In the genomic region with DNA sequence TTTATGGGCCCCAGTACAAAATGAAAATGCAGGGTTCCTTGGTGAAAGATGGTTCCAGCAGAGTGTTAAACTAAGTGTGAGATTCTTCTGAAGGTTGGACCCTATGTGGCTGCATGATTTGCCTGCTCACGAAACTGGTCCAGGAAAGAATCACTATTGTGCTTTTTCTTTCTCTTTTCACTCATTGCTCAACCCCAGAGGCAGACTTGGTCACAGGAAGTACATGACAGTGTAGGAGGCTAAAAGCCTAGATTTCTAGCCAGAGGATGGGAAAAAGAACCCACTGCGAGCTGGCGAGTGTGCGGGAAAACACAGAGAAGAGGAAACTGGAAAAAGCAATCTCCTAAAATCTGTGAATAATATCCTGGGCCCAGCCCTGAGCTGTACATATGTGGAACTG, we compare ENCODE assay signal across 20 cellular contexts. TPM values are rescaled to one million over a fixed set of nuclear protein-coding genes. Genes with fewer than 3 reads are reported as not detected.
DNase-seq lines count a peak whose midpoint lies in the region; ATAC-seq, FAIRE-seq and TF ChIP-seq lines count a peak whose summit lies in the region.
"Had no signal": no experiment of that assay in that cellular context is flagged by ENCODE, and none has a peak within 500 bp of the region (broad histone marks: within the 10 kb centered on the region; RNA-seq: fewer than 3 reads in every experiment).

No MANE protein-coding gene starts in this region.

- H3K27me3 ChIP-seq in lower lobe of right lung (ENCODE audit: low read depth) (peaks cover 1% of the 10 kb centered on the region), HepG2 (ENCODE audit: control insufficient read depth in 1 of 2, insufficient read depth in 2 of 2, low read length in 2 of 2) (peaks cover 0 to 3% of the 10 kb centered on the region in 2 experiments; a peak in 1 of 5 replicates), ascending aorta (no peaks in the 10 kb centered on the region)
- H3K27me3 ChIP-seq: SJCRH30 had no signal

- in situ Hi-C loops in HepG2 (cut with HindIII; ENCODE audit: extremely low pct_ligation_motif_present, low pct_unique_long_range_greater_than_20kb), result no loop called here

- WGBS in HepG2 (ENCODE audit: low lambda C conversion rate), result 41% methylated on average over 4 of the region's 4 CpGs

- peak overlapping the region in 1 of 2 donors; percentile 14 for H3K27ac Mint-ChIP-seq in activated naive CD4-positive, alpha-beta T cell treated with anti-CD3 and anti-CD28 coated beads, Interleukin-2, amount 50 U/mL, for 72 hours
- H3K27ac Mint-ChIP-seq in activated T-helper 17 cell treated with anti-CD3 and anti-CD28 coated beads, Interleukin-2, amount 50 U/mL, for 72 hours, result no peak overlapping the region
- H3K27ac Mint-ChIP-seq in stimulated activated effector memory CD8-positive, alpha-beta T cell treated with anti-CD3 and anti-CD28 coated beads, Interleukin-12 subunit alpha, Interleukin-12 subunit beta, amount 100 ng/mL, for 72 hours, result no peak overlapping the region

- no peaks in the 10 kb centered on the region for H3K9me3 ChIP-seq in lower lobe of right lung
- H3K9me3 ChIP-seq in HepG2 (ENCODE audit: low read length), result no peaks in the 10 kb centered on the region
- no peaks in the 10 kb centered on the region for H3K9me3 ChIP-seq in ascending aorta
- H3K9me3 ChIP-seq: SJCRH30 had no signal

- no peak overlapping the region for H3K9ac ChIP-seq in HepG2 (ENCODE audit: insufficient read depth, low read depth, low read length)

- peak; percentile 38 to 68 for ATAC-seq in activated naive CD4-positive, alpha-beta T cell treated with anti-CD3 and anti-CD28 coated beads, Interleukin-2, amount 50 U/mL, for 72 hours
- ATAC-seq in GM18867 (IDR thresholded peaks at IDR 0.05; ENCODE audit: unreplicated experiment) (peak; percentile 63), lower lobe of right lung (no peak), HepG2 (no peak)
- ATAC-seq in activated T-helper 17 cell treated with anti-CD3 and anti-CD28 coated beads, Interleukin-2, amount 50 U/mL, for 72 hours (replicated peaks), result peak; percentile 29
- ATAC-seq in stimulated activated effector memory CD8-positive, alpha-beta T cell treated with anti-CD3 and anti-CD28 coated beads, Interleukin-12 subunit alpha, Interleukin-12 subunit beta, amount 100 ng/mL, for 72 hours, result peak; percentile 37

- no peak overlapping the region for H2AFZ ChIP-seq in HepG2 (ENCODE audit: low read length)

- TF ChIP-seq EP300 in HepG2 (IDR thresholded peaks at IDR 0.05; ENCODE audit: low read depth in 2 of 2, low read length in 2 of 2) (no peak), HepG2 (CRISPR knock-in tag; IDR thresholded peaks at IDR 0.05; ENCODE audit: borderline replicate concordance) (no peak)

- TF ChIP-seq POLR2A in HepG2 (IDR thresholded peaks at IDR 0.05; ENCODE audit: insufficient read depth in 1 of 2, low read depth in 2 of 2, low read length in 2 of 2), result no peak

- H3K4me1 Mint-ChIP-seq in activated T-helper 17 cell treated with anti-CD3 and anti-CD28 coated beads, Interleukin-2, amount 50 U/mL, for 72 hours, result no peaks in the 10 kb centered on the region
- H3K4me1 Mint-ChIP-seq in stimulated activated effector memory CD8-positive, alpha-beta T cell treated with anti-CD3 and anti-CD28 coated beads, Interleukin-12 subunit alpha, Interleukin-12 subunit beta, amount 100 ng/mL, for 72 hours, result no peaks in the 10 kb centered on the region

- H3K4me1 ChIP-seq in lower lobe of right lung (no peaks in the 10 kb centered on the region), HepG2 (ENCODE audit: insufficient read depth, low read length) (no peaks in the 10 kb centered on the region), ascending aorta (no peaks in the 10 kb centered on the region)
- H3K4me1 ChIP-seq: SJCRH30 had no signal

- POLR2A ChIA-PET in HepG2 (lab: Yijun Ruan, JAX), result no interaction called here

- no peaks in the 10 kb centered on the region for H3K79me2 ChIP-seq in HepG2 (ENCODE audit: insufficient read depth, low read length)

- no TSS peak for BruUV-seq in HepG2 (replicated peaks; lab: Mats Ljungman, UMichigan)

- no peak overlapping the region for H3K4me3 Mint-ChIP-seq in activated T-helper 17 cell treated with anti-CD3 and anti-CD28 coated beads, Interleukin-2, amount 50 U/mL, for 72 hours
- H3K4me3 Mint-ChIP-seq in stimulated activated effector memory CD8-positive, alpha-beta T cell treated with anti-CD3 and anti-CD28 coated beads, Interleukin-12 subunit alpha, Interleukin-12 subunit beta, amount 100 ng/mL, for 72 hours, result no peak overlapping the region

- H4K20me1 ChIP-seq in HepG2 (ENCODE audit: insufficient read depth, low read length), result no peaks in the 10 kb centered on the region

- H3K4me3 ChIP-seq in lower lobe of right lung (no peak overlapping the region), HepG2 (replicated peaks in 1 of 3; ENCODE audit: insufficient read depth in 1 of 3, low read depth in 2 of 3, low read length in 3 of 3) (no peak overlapping the region), ascending aorta (no peak overlapping the region)
- H3K4me3 ChIP-seq: SJCRH30 had no signal

- peaks cover 8% of the 10 kb centered on the region for H3K27me3 Mint-ChIP-seq in activated T-helper 17 cell treated with anti-CD3 and anti-CD28 coated beads, Interleukin-2, amount 50 U/mL, for 72 hours

- CTCF ChIA-PET in HepG2 (lab: Yijun Ruan, JAX; ENCODE audit: low intra/inter-chr PET ratio, low total read pairs), result no interaction called here

- DNase-seq in activated naive CD4-positive, alpha-beta T cell treated with anti-CD3 and anti-CD28 coated beads, Interleukin-2, amount 50 U/mL, for 72 hours (ENCODE audit: low spot score in 2 of 2), result no peak
- DNase-seq in activated naive CD4-positive, alpha-beta T cell treated with anti-CD3 and anti-CD28 coated beads, Interleukin-2, amount 50 U/mL, for 16 hours, result no peak
- no peak for DNase-seq in stimulated activated effector memory CD8-positive, alpha-beta T cell treated with anti-CD3 and anti-CD28 coated beads, Interleukin-12 subunit alpha, Interleukin-12 subunit beta, amount 100 ng/mL, for 72 hours (ENCODE audit: low spot score in 2 of 2)
- DNase-seq in lower lobe of right lung (no peak), HepG2 (ENCODE audit: low spot score) (no peak), ascending aorta (ENCODE audit: low spot score in 2 of 2) (no peak)
- DNase-seq: DMS79 treated with DMSO at 0.1 percent for 48 hours, GOT3, KBM-7, NCI-H1105, NCI-H1694, NCI-H748 treated with DMSO at 0.1 percent for 48 hours, SJCRH30 had no signal

- TF ChIP-seq CTCF in lower lobe of right lung (IDR thresholded peaks at IDR 0.05), result no peak
- TF ChIP-seq CTCF in HepG2 (CRISPR knock-in tag; IDR thresholded peaks at IDR 0.05), result no peak
- no peak for TF ChIP-seq CTCF in ascending aorta (IDR thresholded peaks at IDR 0.05)

- H3K27ac ChIP-seq in lower lobe of right lung (no peak overlapping the region), HepG2 (ENCODE audit: extremely low read length, insufficient read depth, low read length) (no peak overlapping the region), ascending aorta (no peak overlapping the region)
- H3K27ac ChIP-seq: SJCRH30 had no signal

- no peaks in the 10 kb centered on the region for H3K36me3 ChIP-seq in lower lobe of right lung
- H3K36me3 ChIP-seq in HepG2 (replicated peaks in 1 of 2; ENCODE audit: control insufficient read depth in 1 of 2, insufficient read depth in 2 of 2, low read length in 2 of 2), result no peaks in the 10 kb centered on the region
- H3K36me3 ChIP-seq in ascending aorta, result no peaks in the 10 kb centered on the region
- H3K36me3 ChIP-seq: SJCRH30 had no signal

- no peaks in the 10 kb centered on the region for H3K36me3 Mint-ChIP-seq in activated naive CD4-positive, alpha-beta T cell treated with anti-CD3 and anti-CD28 coated beads, Interleukin-2, amount 50 U/mL, for 72 hours
- H3K36me3 Mint-ChIP-seq in activated T-helper 17 cell treated with anti-CD3 and anti-CD28 coated beads, Interleukin-2, amount 50 U/mL, for 72 hours (ENCODE audit: low read depth), result no peaks in the 10 kb centered on the region
- no peaks in the 10 kb centered on the region for H3K36me3 Mint-ChIP-seq in stimulated activated effector memory CD8-positive, alpha-beta T cell treated with anti-CD3 and anti-CD28 coated beads, Interleukin-12 subunit alpha, Interleukin-12 subunit beta, amount 100 ng/mL, for 72 hours

- no peak overlapping the region for H3K4me2 ChIP-seq in HepG2 (ENCODE audit: low read depth, low read length)

- FAIRE-seq in HepG2 (lab: Jason Lieb, UNC), result no peak
- FAIRE-seq: A204.1 had no signal

- TF ChIP-seq RAD21 in HepG2 (CRISPR knock-in tag; IDR thresholded peaks at IDR 0.05), result no peak

- peaks cover 0 to 3% of the 10 kb centered on the region in 2 donors for H3K9me3 Mint-ChIP-seq in activated naive CD4-positive, alpha-beta T cell treated with anti-CD3 and anti-CD28 coated beads, Interleukin-2, amount 50 U/mL, for 72 hours
- H3K9me3 Mint-ChIP-seq in activated T-helper 17 cell treated with anti-CD3 and anti-CD28 coated beads, Interleukin-2, amount 50 U/mL, for 72 hours, result no peaks in the 10 kb centered on the region
- no peaks in the 10 kb centered on the region for H3K9me3 Mint-ChIP-seq in stimulated activated effector memory CD8-positive, alpha-beta T cell treated with anti-CD3 and anti-CD28 coated beads, Interleukin-12 subunit alpha, Interleukin-12 subunit beta, amount 100 ng/mL, for 72 hours

- intact Hi-C loops in lower lobe of right lung (cut with DNase I) (no loop called here), HepG2 (cut with micrococcal nuclease; ENCODE audit: unreplicated experiment) (no loop called here), ascending aorta (cut with DNase I) (no loop called here)

RNA-seq across cellular contexts. Expression of gene SLC36A2, which starts 18.6 kb away (rescaled TPM):
- total RNA-seq in activated naive CD4-positive, alpha-beta T cell treated with anti-CD3 and anti-CD28 coated beads, Interleukin-2, amount 50 U/mL, for 72 hours, result not detected
- not detected for total RNA-seq in activated T-helper 17 cell treated with anti-CD3 and anti-CD28 coated beads, Interleukin-2, amount 50 U/mL, for 72 hours
- total RNA-seq in lower lobe of right lung (not detected), HepG2 (2016; rRNA removed; fragmentation: Illumina TruSeq; extraction: Trizol) (not detected in 2 replicates), ascending aorta (0.75 TPM)
- not detected in 2 replicates for total RNA-seq in HepG2 (2016; cell fraction: cytosol; rRNA removed; fragmentation: Illumina TruSeq; extraction: Trizol; ENCODE audit: low read depth)
- not detected in 2 replicates for total RNA-seq in HepG2 (2016; cell fraction: insoluble cytoplasmic fraction; rRNA removed; fragmentation: Illumina TruSeq; extraction: Trizol)
- total RNA-seq in HepG2 (2016; cell fraction: membrane; rRNA removed; fragmentation: Illumina TruSeq; extraction: Trizol), result not detected in 2 replicates
- total RNA-seq in HepG2 (2016; cell fraction: nucleus; rRNA removed; fragmentation: Illumina TruSeq; extraction: Trizol), result not detected in 2 replicates
- polyA plus RNA-seq in HepG2 (2011; rRNA removed), result 0.03 TPM in 1 of 2 replicates, not detected in the other
- not detected in 2 replicates for polyA plus RNA-seq in HepG2 (2011; cell fraction: cytosol; rRNA removed)
- polyA plus RNA-seq in HepG2 (2011; cell fraction: nucleus; rRNA removed), result not detected in 2 replicates
- 0.07 and 0.17 TPM in 2 replicates for polyA plus RNA-seq in HepG2 (2012)
- not detected in 2 replicates for polyA plus RNA-seq in HepG2 (2016; cell fraction: cytosol; fragmentation: Illumina TruSeq; extraction: Trizol; ENCODE audit: low read depth)
- not detected in 2 replicates for polyA plus RNA-seq in HepG2 (2016; cell fraction: insoluble cytoplasmic fraction; fragmentation: Illumina TruSeq; extraction: Trizol; ENCODE audit: low read depth)
- polyA plus RNA-seq in HepG2 (2016; cell fraction: membrane; fragmentation: Illumina TruSeq; extraction: Trizol; ENCODE audit: low read depth), result not detected in 2 replicates
- polyA plus RNA-seq in HepG2 (2016; cell fraction: nucleus; fragmentation: Illumina TruSeq; extraction: Trizol; ENCODE audit: insufficient read depth, low read depth), result not detected in 2 replicates
- not detected in 2 replicates for polyA minus RNA-seq in HepG2 (2011; rRNA and poly(A)+ RNA removed; ENCODE audit: low replicate concordance)
- polyA minus RNA-seq in HepG2 (2011; cell fraction: cytosol; rRNA and poly(A)+ RNA removed), result not detected in 2 replicates
- polyA minus RNA-seq in HepG2 (2011; cell fraction: nucleus; rRNA and poly(A)+ RNA removed), result not detected in 2 replicates
- total RNA-seq: G401, NCI-H460, RPMI7951, SJCRH30 had no signal
- polyA plus RNA-seq: BJ had no signal

RNA-seq across cellular contexts. Expression of gene SLC36A3, which starts 25.2 kb away (rescaled TPM):
- total RNA-seq in activated naive CD4-positive, alpha-beta T cell treated with anti-CD3 and anti-CD28 coated beads, Interleukin-2, amount 50 U/mL, for 72 hours, result not detected
- total RNA-seq in activated T-helper 17 cell treated with anti-CD3 and anti-CD28 coated beads, Interleukin-2, amount 50 U/mL, for 72 hours, result not detected
- total RNA-seq in lower lobe of right lung, result not detected
- total RNA-seq in HepG2 (2016; rRNA removed; fragmentation: Illumina TruSeq; extraction: Trizol), result not detected in 2 replicates
- total RNA-seq in HepG2 (2016; cell fraction: cytosol; rRNA removed; fragmentation: Illumina TruSeq; extraction: Trizol; ENCODE audit: low read depth), result not detected in 2 replicates
- not detected in 2 replicates for total RNA-seq in HepG2 (2016; cell fraction: insoluble cytoplasmic fraction; rRNA removed; fragmentation: Illumina TruSeq; extraction: Trizol)
- total RNA-seq in HepG2 (2016; cell fraction: membrane; rRNA removed; fragmentation: Illumina TruSeq; extraction: Trizol), result not detected in 2 replicates
- not detected in 2 replicates for total RNA-seq in HepG2 (2016; cell fraction: nucleus; rRNA removed; fragmentation: Illumina TruSeq; extraction: Trizol)
- not detected in 2 replicates for polyA plus RNA-seq in HepG2 (2011; rRNA removed)
- polyA plus RNA-seq in HepG2 (2011; cell fraction: cytosol; rRNA removed), result not detected in 2 replicates
- not detected in 2 replicates for polyA plus RNA-seq in HepG2 (2011; cell fraction: nucleus; rRNA removed)
- not detected in 2 replicates for polyA plus RNA-seq in HepG2 (2012)
- not detected in 2 replicates for polyA plus RNA-seq in HepG2 (2016; cell fraction: cytosol; fragmentation: Illumina TruSeq; extraction: Trizol; ENCODE audit: low read depth)
- polyA plus RNA-seq in HepG2 (2016; cell fraction: insoluble cytoplasmic fraction; fragmentation: Illumina TruSeq; extraction: Trizol; ENCODE audit: low read depth), result not detected in 2 replicates
- polyA plus RNA-seq in HepG2 (2016; cell fraction: membrane; fragmentation: Illumina TruSeq; extraction: Trizol; ENCODE audit: low read depth), result not detected in 2 replicates
- polyA plus RNA-seq in HepG2 (2016; cell fraction: nucleus; fragmentation: Illumina TruSeq; extraction: Trizol; ENCODE audit: insufficient read depth, low read depth), result not detected in 2 replicates
- polyA minus RNA-seq in HepG2 (2011; rRNA and poly(A)+ RNA removed; ENCODE audit: low replicate concordance), result not detected in 2 replicates
- polyA minus RNA-seq in HepG2 (2011; cell fraction: cytosol; rRNA and poly(A)+ RNA removed), result not detected in 2 replicates
- polyA minus RNA-seq in HepG2 (2011; cell fraction: nucleus; rRNA and poly(A)+ RNA removed), result not detected in 2 replicates
- total RNA-seq in ascending aorta, result not detected
- total RNA-seq: G401, NCI-H460, RPMI7951, SJCRH30 had no signal
- polyA plus RNA-seq: BJ had no signal

Comparison
In these comparisons a context has a peak if more than half of its experiments do, and no peak if none do; other contexts are left out.
1. ATAC-seq: peak in activated naive CD4-positive, alpha-beta T cell treated with anti-CD3 and anti-CD28 coated beads, Interleukin-2, amount 50 U/mL, for 72 hours (2 of 2), GM18867 (single experiment), activated T-helper 17 cell treated with anti-CD3 and anti-CD28 coated beads, Interleukin-2, amount 50 U/mL, for 72 hours (single experiment) and stimulated activated effector memory CD8-positive, alpha-beta T cell treated with anti-CD3 and anti-CD28 coated beads, Interleukin-12 subunit alpha, Interleukin-12 subunit beta, amount 100 ng/mL, for 72 hours (single experiment); none in lower lobe of right lung (0 of 2) and HepG2 (single experiment).